26 cellular contexts compared by ENCODE assay signal in genomic region chr7:140019172-140019571, GRCh38.
"Had no signal": no experiment of that assay in that cellular context is flagged by ENCODE, and none has a peak within 500 bp of the region (broad histone marks: within the 10 kb centered on the region; RNA-seq: fewer than 3 reads in every experiment).

No MANE protein-coding gene starts in this region.

- H3K4me1 Mint-ChIP-seq: activated CD4-positive, alpha-beta memory T cell treated with anti-CD3 and anti-CD28 coated beads, Interleukin-2, amount 10 ng/mL, durations not matched to agents 7 days and 5 days; activated naive CD4-positive, alpha-beta T cell treated with anti-CD3 and anti-CD28 coated beads, Interleukin-2, amount 50 U/mL, for 24 hours; stimulated activated naive CD8-positive, alpha-beta T cell treated with anti-CD3 and anti-CD28 coated beads, Interleukin-15, amount 100 ng/mL, for 72 hours had no signal

- H3K4me2 ChIP-seq: hepatocyte had no signal

- H3K36me3 ChIP-seq: gastrocnemius medialis, WERI-Rb-1 had no signal

- H3K4me3 Mint-ChIP-seq: activated CD4-positive, alpha-beta memory T cell treated with anti-CD3 and anti-CD28 coated beads, Interleukin-2, amount 10 ng/mL, durations not matched to agents 7 days and 5 days; activated naive CD4-positive, alpha-beta T cell treated with anti-CD3 and anti-CD28 coated beads, Interleukin-2, amount 50 U/mL, for 24 hours; activated T-cell treated with anti-CD3 and anti-CD28 coated beads, Interleukin-2, amount 50 U/mL, for 24 hours; central memory CD8-positive, alpha-beta T cell; memory B cell; naive thymus-derived CD8-positive, alpha-beta T cell; stimulated activated effector memory CD8-positive, alpha-beta T cell treated with anti-CD3 and anti-CD28 coated beads, Interleukin-12 subunit alpha, Interleukin-12 subunit beta, amount 100 ng/mL, for 72 hours; stimulated activated naive CD8-positive, alpha-beta T cell treated with anti-CD3 and anti-CD28 coated beads, Interleukin-15, amount 100 ng/mL, for 72 hours; type B pancreatic cell had no signal

- H3K9me3 Mint-ChIP-seq: activated CD4-positive, alpha-beta memory T cell treated with anti-CD3 and anti-CD28 coated beads, Interleukin-2, amount 10 ng/mL, durations not matched to agents 7 days and 5 days; activated naive CD4-positive, alpha-beta T cell treated with anti-CD3 and anti-CD28 coated beads, Interleukin-2, amount 50 U/mL, for 24 hours; activated T-cell treated with anti-CD3 and anti-CD28 coated beads, Interleukin-2, amount 50 U/mL, for 24 hours; activated T-helper 2 cell treated with anti-CD3 and anti-CD28 coated beads, Interferon-gamma antibody, Interleukin-2, Interleukin-4, amounts not matched to agents 10 μg/mL and 5 μg/mL and 100 μg/mL, durations not matched to agents 14 hours and 24 hours and 36 hours; central memory CD8-positive, alpha-beta T cell; memory B cell; naive thymus-derived CD8-positive, alpha-beta T cell; stimulated activated effector memory CD8-positive, alpha-beta T cell treated with anti-CD3 and anti-CD28 coated beads, Interleukin-12 subunit alpha, Interleukin-12 subunit beta, amount 100 ng/mL, for 72 hours; stimulated activated naive CD8-positive, alpha-beta T cell treated with anti-CD3 and anti-CD28 coated beads, Interleukin-15, amount 100 ng/mL, for 72 hours; type B pancreatic cell had no signal

- H3K9me3 ChIP-seq: gastrocnemius medialis, vagina had no signal

- H3K27ac Mint-ChIP-seq: activated CD4-positive, alpha-beta memory T cell treated with anti-CD3 and anti-CD28 coated beads, Interleukin-2, amount 10 ng/mL, durations not matched to agents 7 days and 5 days; activated naive CD4-positive, alpha-beta T cell treated with anti-CD3 and anti-CD28 coated beads, Interleukin-2, amount 50 U/mL, for 24 hours; activated T-cell treated with anti-CD3 and anti-CD28 coated beads, Interleukin-2, amount 50 U/mL, for 24 hours; activated T-helper 2 cell treated with anti-CD3 and anti-CD28 coated beads, Interferon-gamma antibody, Interleukin-2, Interleukin-4, amounts not matched to agents 10 μg/mL and 5 μg/mL and 100 μg/mL, durations not matched to agents 14 hours and 24 hours and 36 hours; memory B cell; stimulated activated effector memory CD8-positive, alpha-beta T cell treated with anti-CD3 and anti-CD28 coated beads, Interleukin-12 subunit alpha, Interleukin-12 subunit beta, amount 100 ng/mL, for 72 hours; stimulated activated naive CD8-positive, alpha-beta T cell treated with anti-CD3 and anti-CD28 coated beads, Interleukin-15, amount 100 ng/mL, for 72 hours; type B pancreatic cell had no signal

- H3K27ac ChIP-seq: gastrocnemius medialis, hepatocyte, skin epidermis, vagina, WERI-Rb-1 had no signal

- H3K79me2 ChIP-seq: hepatocyte had no signal

- H3K36me3 Mint-ChIP-seq: type B pancreatic cell had no signal

- H2AFZ ChIP-seq: hepatocyte had no signal

- ATAC-seq: activated CD4-positive, CD25-positive, alpha-beta regulatory T cell treated with anti-CD3 and anti-CD28 coated beads, Interleukin-2, amount 50 U/mL, for 24 hours; gastrocnemius medialis; naive thymus-derived CD8-positive, alpha-beta T cell; sciatic nerve; stimulated activated effector memory CD8-positive, alpha-beta T cell treated with anti-CD3 and anti-CD28 coated beads, Interleukin-12 subunit alpha, Interleukin-12 subunit beta, amount 100 ng/mL, for 72 hours; stimulated activated naive CD8-positive, alpha-beta T cell treated with anti-CD3 and anti-CD28 coated beads, Interleukin-15, amount 100 ng/mL, for 72 hours had no signal

- H3K27me3 ChIP-seq: gastrocnemius medialis, hepatocyte, vagina had no signal

- H3K4me1 ChIP-seq: gastrocnemius medialis, vagina had no signal

- DNase-seq: activated CD4-positive, alpha-beta memory T cell treated with anti-CD3 and anti-CD28 coated beads, Interleukin-2, amount 10 ng/mL, durations not matched to agents 7 days and 5 days; activated CD4-positive, alpha-beta T cell treated with anti-CD3 and anti-CD28 coated beads for 48 hours; activated CD8-positive, alpha-beta memory T cell treated with anti-CD3 and anti-CD28 coated beads, Interleukin-2, amount 50 U/mL, for 48 hours; activated T-cell treated with anti-CD3 and anti-CD28 coated beads, Interleukin-2, amount 50 U/mL, for 24 hours; anterior cingulate cortex; dermis blood vessel endothelial cell; effector CD4-positive, alpha-beta T cell; gastrocnemius medialis; islet precursor cell; naive thymus-derived CD8-positive, alpha-beta T cell; stimulated activated CD4-positive, alpha-beta T cell treated with anti-CD3 and anti-CD28 coated beads, Interleukin-4, amount 100 ng/mL, for 24 hours; stimulated activated naive CD8-positive, alpha-beta T cell treated with anti-CD3 and anti-CD28 coated beads, Interleukin-15, amount 100 ng/mL, for 72 hours; substantia nigra; T-helper 9 cell; WERI-Rb-1 had no signal

- H3K27me3 Mint-ChIP-seq: activated CD4-positive, alpha-beta memory T cell treated with anti-CD3 and anti-CD28 coated beads, Interleukin-2, amount 10 ng/mL, durations not matched to agents 7 days and 5 days; activated naive CD4-positive, alpha-beta T cell treated with anti-CD3 and anti-CD28 coated beads, Interleukin-2, amount 50 U/mL, for 24 hours; activated T-cell treated with anti-CD3 and anti-CD28 coated beads, Interleukin-2, amount 50 U/mL, for 24 hours; central memory CD8-positive, alpha-beta T cell; memory B cell; naive thymus-derived CD8-positive, alpha-beta T cell; stimulated activated naive CD8-positive, alpha-beta T cell treated with anti-CD3 and anti-CD28 coated beads, Interleukin-15, amount 100 ng/mL, for 72 hours had no signal

- H3K4me3 ChIP-seq: gastrocnemius medialis, hepatocyte, skin epidermis, vagina had no signal
